In genomic region chr20:63344616-63345327, GRCh38 we compare ENCODE assay signal across 1 cellular context.
TF ChIP-seq lines count a peak whose summit lies in the region.

No MANE protein-coding gene starts in this region.

TF ChIP-seq in SK-N-SH, 30 proteins besides CTCF, POLR2A, EP300 and RAD21 (continued from another document):
- TF ChIP-seq MXI1 (IDR thresholded peaks at IDR 0.05; ENCODE audit: low read depth, low read length) = no peak
- no peak for TF ChIP-seq IRF3 (IDR thresholded peaks at IDR 0.05; ENCODE audit: low read depth, low read length)
- TF ChIP-seq JUND (IDR thresholded peaks at IDR 0.05) = no peak
- no peak for TF ChIP-seq ZBTB33 (IDR thresholded peaks at IDR 0.05; ENCODE audit: borderline replicate concordance, low read depth)
- TF ChIP-seq CHD2 (IDR thresholded peaks at IDR 0.05; ENCODE audit: low read length, partially characterized antibody) = no peak
- TF ChIP-seq GATA2 (CRISPR knock-in tag; IDR thresholded peaks at IDR 0.05) = no peak
- no peak for TF ChIP-seq PBX3 (IDR thresholded peaks at IDR 0.05)
- TF ChIP-seq MEF2A (IDR thresholded peaks at IDR 0.05; ENCODE audit: borderline replicate concordance, low read depth) = no peak
- TF ChIP-seq TEAD4 (IDR thresholded peaks at IDR 0.05; ENCODE audit: borderline replicate concordance, insufficient read depth) = no peak
